Comparison of ENCODE assay signal across 42 cellular contexts in genomic region chr20:59270380-59270779, GRCh38. TPM values are rescaled to one million over a fixed set of nuclear protein-coding genes. Genes with fewer than 3 reads are reported as not detected.
DNase-seq lines count a peak whose midpoint lies in the region; ATAC-seq, FAIRE-seq and TF ChIP-seq lines count a peak whose summit lies in the region.
"Had no signal": no experiment of that assay in that cellular context is flagged by ENCODE, and none has a peak within 500 bp of the region (broad histone marks: within the 10 kb centered on the region; RNA-seq: fewer than 3 reads in every experiment).

No MANE protein-coding gene starts in this region.

- no peak for FAIRE-seq in HepG2 (lab: Jason Lieb, UNC)
- FAIRE-seq in K562 (lab: Jason Lieb, UNC): no peak
- FAIRE-seq in H1 (lab: Jason Lieb, UNC): no peak
- FAIRE-seq: A204.1, A549, D721Med had no signal

- in situ Hi-C loops in HepG2 (cut with HindIII; ENCODE audit: extremely low pct_ligation_motif_present, low pct_unique_long_range_greater_than_20kb) (no loop called here), K562 (cut with MboI) (no loop called here)

- CTCF ChIA-PET in HepG2 (lab: Yijun Ruan, JAX; ENCODE audit: low intra/inter-chr PET ratio, low total read pairs): no interaction called here
- CTCF ChIA-PET in K562 (lab: Yijun Ruan, JAX; ENCODE audit: low intra/inter-chr PET ratio): no interaction called here
- CTCF ChIA-PET in H1 (lab: Charles Lee; ENCODE audit: partially characterized antibody): interaction anchor here (0.7 kb wide), 1 partner anchor 29 kb away, joined by 3 read pairs; no protein-coding TSS in a partner anchor

- H3K4ac ChIP-seq in H1 (replicated peaks; ENCODE audit: insufficient read length, low read depth, low read length): no peak overlapping the region

- H4K20me1 ChIP-seq in HepG2 (ENCODE audit: insufficient read depth, low read length) (no peaks in the 10 kb centered on the region), Karpas-422 (ENCODE audit: insufficient read depth, low read depth, low read length) (no peaks in the 10 kb centered on the region), K562 (replicated peaks; ENCODE audit: control insufficient read depth, insufficient read depth, low read length) (peaks cover 6% of the 10 kb centered on the region), H1 (replicated peaks in 1 of 2; ENCODE audit: control insufficient read depth in 1 of 2, insufficient read depth in 2 of 2, low read length in 2 of 2) (no peaks in the 10 kb centered on the region)
- H4K20me1 ChIP-seq: BLaER1; BLaER1 treated with 17β-estradiol and CSF1 and Interleukin-3, amounts not matched to agents 10 nM and 100 nM had no signal

- DNase-seq in HepG2 (ENCODE audit: low spot score) (no peak), right lobe of liver (no peak), Karpas-422 (no peak), K562 (ENCODE audit: extremely low read depth in 1 of 4, low spot score in 3 of 4) (no peak), H1 (ENCODE audit: low read depth in 1 of 2, low spot score in 2 of 2) (no peak), NCI-H2227 (lab: John Stamatoyannopoulos, UW; ENCODE audit: unreplicated experiment) (no peak), adrenal gland (no peak), NCI-H82 (lab: John Stamatoyannopoulos, UW) (no peak)
- DNase-seq: 8988T; ACHN; AML-193; BE2C; C1 segment of cervical spinal cord; Caco-2; Calu3; CD4-positive, alpha-beta memory T cell; CD4-positive, alpha-beta T cell; CD4-positive, CD25-positive, alpha-beta regulatory T cell; CD8-positive, alpha-beta memory T cell; CD8-positive, alpha-beta T cell; COR-L47; DMS 273 treated with DMSO at 0.1 percent for 48 hours; DMS153; DMS53; DMS79; DMS79 treated with DMSO at 0.1 percent for 48 hours; DND-41; EL had no signal

- H3K4me3 ChIP-seq in HepG2 (replicated peaks in 1 of 3; ENCODE audit: insufficient read depth in 1 of 3, low read depth in 2 of 3, low read length in 3 of 3) (no peak overlapping the region), right lobe of liver (no peak overlapping the region), Karpas-422 (ENCODE audit: low read length) (no peak overlapping the region), K562 (no peak overlapping the region), H1 (ENCODE audit: extremely low read depth in 1 of 4, insufficient read depth in 2 of 4, low read depth in 3 of 4, low read length in 4 of 4) (no peak overlapping the region), adrenal gland (no peak overlapping the region)
- H3K4me3 ChIP-seq: A549; BLaER1; BLaER1 treated with 17β-estradiol and CSF1 and Interleukin-3, amounts not matched to agents 10 nM and 100 nM had no signal

- TF ChIP-seq CTCF in HepG2 (CRISPR knock-in tag; IDR thresholded peaks at IDR 0.05) (no peak), right lobe of liver (IDR thresholded peaks at IDR 0.05) (no peak), K562 (IDR thresholded peaks at IDR 0.05 in 2 of 3, conservative IDR thresholded peaks at IDR 0.05 in 1 of 3; ENCODE audit: insufficient read depth in 2 of 3, low read depth in 1 of 3, low read length in 3 of 3) (no peak), H1 (IDR thresholded peaks at IDR 0.05; ENCODE audit: control extremely low read depth in 1 of 3, insufficient read depth in 1 of 3, low read depth in 1 of 3, low read length in 3 of 3) (no peak), adrenal gland (IDR thresholded peaks at IDR 0.05) (no peak)

- H2AFZ ChIP-seq in HepG2 (ENCODE audit: low read length): no peak overlapping the region
- no peak overlapping the region for H2AFZ ChIP-seq in Karpas-422 (ENCODE audit: low read length)
- H2AFZ ChIP-seq in K562 (ENCODE audit: low read depth, low read length): no peak overlapping the region
- H2AFZ ChIP-seq in H1 (ENCODE audit: low read length): no peak overlapping the region

- H2BK20ac ChIP-seq in H1 (ENCODE audit: low read length): no peak overlapping the region

- no peaks in the 10 kb centered on the region for H3K9me3 ChIP-seq in HepG2 (ENCODE audit: low read length)
- H3K9me3 ChIP-seq in right lobe of liver: no peaks in the 10 kb centered on the region
- H3K9me3 ChIP-seq in Karpas-422 (ENCODE audit: low read length): no peaks in the 10 kb centered on the region
- no peaks in the 10 kb centered on the region for H3K9me3 ChIP-seq in K562 (replicated peaks; ENCODE audit: control insufficient read depth, insufficient read depth, low read depth, low read length)
- no peaks in the 10 kb centered on the region for H3K9me3 ChIP-seq in H1 (ENCODE audit: insufficient read depth in 2 of 2, low read depth in 1 of 2, low read length in 1 of 2)
- no peaks in the 10 kb centered on the region for H3K9me3 ChIP-seq in adrenal gland (replicated peaks in 1 of 3)
- H3K9me3 ChIP-seq: A549; BE2C; BLaER1; BLaER1 treated with 17β-estradiol and CSF1 and Interleukin-3, amounts not matched to agents 10 nM and 100 nM; Caco-2 had no signal

- no peak overlapping the region for H3K23ac ChIP-seq in H1 (ENCODE audit: insufficient read length)

- no peak overlapping the region for H3K4me2 ChIP-seq in HepG2 (ENCODE audit: low read depth, low read length)
- peak overlapping the region; percentile 63 for H3K4me2 ChIP-seq in Karpas-422 (ENCODE audit: low read depth, low read length, poor library complexity, severe bottlenecking)
- no peak overlapping the region for H3K4me2 ChIP-seq in K562 (ENCODE audit: insufficient read depth, low read length)
- no peak overlapping the region for H3K4me2 ChIP-seq in H1 (ENCODE audit: insufficient read depth in 1 of 2, low read depth in 2 of 2, low read length in 2 of 2)
- H3K4me2 ChIP-seq: A549 had no signal

- TF ChIP-seq RAD21 in HepG2 (CRISPR knock-in tag; IDR thresholded peaks at IDR 0.05): no peak
- no peak for TF ChIP-seq RAD21 in K562 (CRISPR knock-in tag; conservative IDR thresholded peaks at IDR 0.05 in 1 of 2, IDR thresholded peaks at IDR 0.05 in 1 of 2)
- TF ChIP-seq RAD21 in H1 (IDR thresholded peaks at IDR 0.05 in 1 of 2, conservative IDR thresholded peaks at IDR 0.05 in 1 of 2; ENCODE audit: low read depth in 2 of 2, low read length in 2 of 2): no peak

- POLR2A ChIA-PET in HepG2 (lab: Yijun Ruan, JAX) (no interaction called here), K562 (lab: Yijun Ruan, JAX) (no interaction called here), H1 (lab: Charles Lee; ENCODE audit: partially characterized antibody) (no interaction called here)

- H4K91ac ChIP-seq in H1 (replicated peaks; ENCODE audit: insufficient read length, low read length): no peak overlapping the region

- TF ChIP-seq EP300 in HepG2 (IDR thresholded peaks at IDR 0.05; ENCODE audit: low read depth in 2 of 2, low read length in 2 of 2) (no peak), HepG2 (CRISPR knock-in tag; IDR thresholded peaks at IDR 0.05; ENCODE audit: borderline replicate concordance) (no peak), K562 (IDR thresholded peaks at IDR 0.05; ENCODE audit: low read length) (no peak), H1 (IDR thresholded peaks at IDR 0.05; ENCODE audit: borderline replicate concordance in 1 of 2, low read depth in 2 of 2, low read length in 2 of 2) (no peak)

- H3K79me1 ChIP-seq in H1 (ENCODE audit: low read depth, low read length): no peaks in the 10 kb centered on the region

- TF ChIP-seq POLR2A in HepG2 (IDR thresholded peaks at IDR 0.05; ENCODE audit: insufficient read depth in 1 of 2, low read depth in 2 of 2, low read length in 2 of 2) (no peak), right lobe of liver (IDR thresholded peaks at IDR 0.05) (no peak), K562 (conservative IDR thresholded peaks at IDR 0.05) (no peak), H1 (IDR thresholded peaks at IDR 0.05; ENCODE audit: control extremely low read depth in 1 of 2, low read depth in 2 of 2, low read length in 2 of 2) (no peak), adrenal gland (IDR thresholded peaks at IDR 0.05) (no peak)

- no TSS peak for BruUV-seq in HepG2 (replicated peaks; lab: Mats Ljungman, UMichigan)
- BruUV-seq in K562 (replicated peaks; lab: Mats Ljungman, UMichigan): no TSS peak

- no peak overlapping the region for H2BK120ac ChIP-seq in H1 (replicated peaks; ENCODE audit: low read depth, low read length)

- no peaks in the 10 kb centered on the region for H3K36me3 ChIP-seq in HepG2 (replicated peaks in 1 of 2; ENCODE audit: control insufficient read depth in 1 of 2, insufficient read depth in 2 of 2, low read length in 2 of 2)
- no peaks in the 10 kb centered on the region for H3K36me3 ChIP-seq in right lobe of liver
- H3K36me3 ChIP-seq in Karpas-422 (ENCODE audit: insufficient read depth, low read length): no peaks in the 10 kb centered on the region
- H3K36me3 ChIP-seq in K562 (ENCODE audit: control insufficient read depth, insufficient read depth, low read length): no peaks in the 10 kb centered on the region
- H3K36me3 ChIP-seq in H1 (ENCODE audit: control insufficient read depth in 2 of 4, insufficient read depth in 4 of 4, low read length in 3 of 4): no peaks in the 10 kb centered on the region
- no peaks in the 10 kb centered on the region for H3K36me3 ChIP-seq in adrenal gland (replicated peaks in 1 of 2)
- H3K36me3 ChIP-seq: BE2C; BLaER1; BLaER1 treated with 17β-estradiol and CSF1 and Interleukin-3, amounts not matched to agents 10 nM and 100 nM had no signal

- no peak overlapping the region for H2BK12ac ChIP-seq in H1 (ENCODE audit: low read depth, low read length)

- H2BK5ac ChIP-seq in H1 (ENCODE audit: low read depth, low read length): no peak overlapping the region

- intact Hi-C loops in HepG2 (cut with micrococcal nuclease; ENCODE audit: unreplicated experiment): no loop called here
- intact Hi-C loops in right lobe of liver (cut with DNase I): no loop called here
- intact Hi-C loops in K562 (cut with micrococcal nuclease): no loop called here
- intact Hi-C loops in adrenal gland (cut with DNase I): no loop called here

- H3K9me1 ChIP-seq in K562 (ENCODE audit: control insufficient read depth, insufficient read depth, low read length): no peaks in the 10 kb centered on the region

- H3K79me2 ChIP-seq in HepG2 (ENCODE audit: insufficient read depth, low read length) (no peaks in the 10 kb centered on the region), Karpas-422 (ENCODE audit: low read length) (no peaks in the 10 kb centered on the region), K562 (ENCODE audit: control insufficient read depth, insufficient read depth, low read length) (no peaks in the 10 kb centered on the region), H1 (ENCODE audit: control insufficient read depth in 1 of 2, insufficient read depth in 2 of 2, low read length in 2 of 2) (no peaks in the 10 kb centered on the region)

- no peak overlapping the region for H4K5ac ChIP-seq in H1 (ENCODE audit: insufficient read length, low read depth, low read length)

- H3K14ac ChIP-seq in H1 (ENCODE audit: insufficient read length): no peak overlapping the region

- WGBS in HepG2 (ENCODE audit: low lambda C conversion rate): 22% methylated on average over 3 of the region's 3 CpGs
- 50% methylated on average over 3 of the region's 3 CpGs for WGBS in right lobe of liver (ENCODE audit: insufficient coverage, low coverage, low lambda C conversion rate, missing lambda C conversion rate)
- WGBS in K562 (ENCODE audit: insufficient coverage, low coverage, missing lambda C conversion rate): 0% methylated on average over 3 of the region's 3 CpGs
- WGBS in H1 (ENCODE audit: extremely low coverage in 1 of 2, insufficient coverage in 1 of 2, insufficient read length in 1 of 2, insufficient replicate concordance in 2 of 2, low coverage in 1 of 2, low lambda C conversion rate in 2 of 2, missing lambda C conversion rate in 1 of 2), 2 experiments: 87% methylated on average over 3 of the region's 3 CpGs; no CpG with 5 or more reads in 1 of the 2 experiments
- WGBS in adrenal gland, 4 donors: 53 to 83% (median 66%) methylated on average over 3 of the region's 3 CpGs

- H3K56ac ChIP-seq in H1 (replicated peaks; ENCODE audit: insufficient read length, low read depth, low read length): no peak overlapping the region

- H3K27ac ChIP-seq in HepG2 (ENCODE audit: extremely low read length, insufficient read depth, low read length) (no peak overlapping the region), right lobe of liver (no peak overlapping the region), Karpas-422 (ENCODE audit: low read length) (no peak overlapping the region; the same call in 1 of the 2 replicates), K562 (ENCODE audit: extremely low read depth, low read depth, low read length) (no peak overlapping the region), H1 (ENCODE audit: low read depth, low read length) (no peak overlapping the region), adrenal gland (no peak overlapping the region)
- H3K27ac ChIP-seq: 22Rv1; A549; BLaER1; BLaER1 treated with 17β-estradiol and CSF1 and Interleukin-3, amounts not matched to agents 10 nM and 100 nM; C4-2B had no signal

- H3K9me2 ChIP-seq in Karpas-422 (replicated peaks; ENCODE audit: insufficient read depth, low read length): no peaks in the 10 kb centered on the region

- ATAC-seq in HepG2 (no peak), right lobe of liver (no peak), K562 (no peak)
- ATAC-seq: A549; CD8-positive, alpha-beta T cell had no signal

- H3K27me3 ChIP-seq in HepG2 (ENCODE audit: control insufficient read depth in 1 of 2, insufficient read depth in 2 of 2, low read length in 2 of 2) (peaks cover 1 to 57% of the 10 kb centered on the region in 2 experiments; a peak in 4 of 5 replicates), right lobe of liver (no peaks in the 10 kb centered on the region), Karpas-422 (ENCODE audit: low read length) (no peaks in the 10 kb centered on the region), K562 (ENCODE audit: control insufficient read depth in 2 of 2, insufficient read depth in 2 of 2, low read length in 2 of 2) (peaks cover 14 to 31% of the 10 kb centered on the region in 2 experiments; a peak in 4 of 5 replicates), H1 (replicated peaks in 1 of 4; ENCODE audit: control insufficient read depth in 3 of 4, extremely low read depth in 1 of 4, insufficient read depth in 3 of 4, low read length in 3 of 4) (no peaks in the 10 kb centered on the region; a peak in 3 of 7 replicates), adrenal gland (no peaks in the 10 kb centered on the region)
- H3K27me3 ChIP-seq: BLaER1; BLaER1 treated with 17β-estradiol and CSF1 and Interleukin-3, amounts not matched to agents 10 nM and 100 nM had no signal

- H3K4me1 ChIP-seq in HepG2 (ENCODE audit: insufficient read depth, low read length) (no peaks in the 10 kb centered on the region), right lobe of liver (no peaks in the 10 kb centered on the region), Karpas-422 (ENCODE audit: low read length) (peaks cover 34% of the 10 kb centered on the region), K562 (replicated peaks in 1 of 2; ENCODE audit: control insufficient read depth in 2 of 2, insufficient read depth in 2 of 2, low read length in 2 of 2) (no peaks in the 10 kb centered on the region), H1 (replicated peaks in 1 of 4; ENCODE audit: control insufficient read depth in 3 of 4, insufficient read depth in 4 of 4, low read length in 3 of 4) (peaks cover 0 to 13% (median 5%) of the 10 kb centered on the region in 4 experiments; a peak in 4 of 7 replicates), adrenal gland (replicated peaks in 1 of 2) (no peaks in the 10 kb centered on the region)
- H3K4me1 ChIP-seq: A549 had no signal

- no peak overlapping the region for H3K9ac ChIP-seq in HepG2 (ENCODE audit: insufficient read depth, low read depth, low read length)
- no peak overlapping the region for H3K9ac ChIP-seq in Karpas-422 (ENCODE audit: low read length)
- H3K9ac ChIP-seq in K562 (ENCODE audit: insufficient read depth in 1 of 2, low read depth in 2 of 2, low read length in 2 of 2): no peak overlapping the region
- H3K9ac ChIP-seq in H1 (replicated peaks in 1 of 4; ENCODE audit: extremely low read depth in 1 of 4, low read depth in 3 of 4, low read length in 3 of 4): no peak overlapping the region
- H3K9ac ChIP-seq: BLaER1; BLaER1 treated with 17β-estradiol and CSF1 and Interleukin-3, amounts not matched to agents 10 nM and 100 nM had no signal

- H3K23me2 ChIP-seq in H1 (ENCODE audit: low read depth, low read length): no peaks in the 10 kb centered on the region

- no peak overlapping the region for H3K18ac ChIP-seq in H1 (ENCODE audit: extremely low read depth, low read length)

- no peak overlapping the region for H2AK5ac ChIP-seq in H1 (ENCODE audit: low read depth, low read length)

- H2BK15ac ChIP-seq in H1 (ENCODE audit: low read length): no peak overlapping the region

- no peak overlapping the region for H4K8ac ChIP-seq in H1 (ENCODE audit: extremely low read depth, insufficient read depth, low read length)

RNA-seq across cellular contexts. Expression of gene EDN3, which starts 30.0 kb away (rescaled TPM):
- total RNA-seq in HepG2 (2016; rRNA removed; fragmentation: Illumina TruSeq; extraction: Trizol): not detected in 2 replicates
- total RNA-seq in HepG2 (2016; cell fraction: cytosol; rRNA removed; fragmentation: Illumina TruSeq; extraction: Trizol; ENCODE audit: low read depth): not detected in 2 replicates
- not detected in 2 replicates for total RNA-seq in HepG2 (2016; cell fraction: insoluble cytoplasmic fraction; rRNA removed; fragmentation: Illumina TruSeq; extraction: Trizol)
- not detected in 2 replicates for total RNA-seq in HepG2 (2016; cell fraction: membrane; rRNA removed; fragmentation: Illumina TruSeq; extraction: Trizol)
- total RNA-seq in HepG2 (2016; cell fraction: nucleus; rRNA removed; fragmentation: Illumina TruSeq; extraction: Trizol): not detected in 2 replicates
- polyA plus RNA-seq in HepG2 (2011; rRNA removed): not detected in 2 replicates
- not detected in 2 replicates for polyA plus RNA-seq in HepG2 (2011; cell fraction: cytosol; rRNA removed)
- not detected in 2 replicates for polyA plus RNA-seq in HepG2 (2011; cell fraction: nucleus; rRNA removed)
- not detected in 2 replicates for polyA plus RNA-seq in HepG2 (2012)
- polyA plus RNA-seq in HepG2 (2016; cell fraction: cytosol; fragmentation: Illumina TruSeq; extraction: Trizol; ENCODE audit: low read depth): not detected in 2 replicates
- not detected in 2 replicates for polyA plus RNA-seq in HepG2 (2016; cell fraction: insoluble cytoplasmic fraction; fragmentation: Illumina TruSeq; extraction: Trizol; ENCODE audit: low read depth)
- polyA plus RNA-seq in HepG2 (2016; cell fraction: membrane; fragmentation: Illumina TruSeq; extraction: Trizol; ENCODE audit: low read depth): not detected in 2 replicates
- polyA plus RNA-seq in HepG2 (2016; cell fraction: nucleus; fragmentation: Illumina TruSeq; extraction: Trizol; ENCODE audit: insufficient read depth, low read depth): not detected in 2 replicates
- not detected in 2 replicates for polyA minus RNA-seq in HepG2 (2011; rRNA and poly(A)+ RNA removed; ENCODE audit: low replicate concordance)
- not detected in 2 replicates for polyA minus RNA-seq in HepG2 (2011; cell fraction: cytosol; rRNA and poly(A)+ RNA removed)
- polyA minus RNA-seq in HepG2 (2011; cell fraction: nucleus; rRNA and poly(A)+ RNA removed): not detected in 2 replicates
- not detected for total RNA-seq in right lobe of liver
- total RNA-seq in Karpas-422 (2014; rRNA removed; shearing (Covaris generic); ENCODE audit: low replicate concordance): not detected in 2 replicates
- total RNA-seq in K562 (2011; cell fraction: chromatin; rRNA removed; ENCODE audit: low replicate concordance): not detected in 2 replicates
- total RNA-seq in K562 (2011; cell fraction: nucleolus; rRNA removed): not detected in 2 replicates
- not detected in 2 replicates for total RNA-seq in K562 (2011; cell fraction: nucleoplasm; rRNA removed)
- not detected in 2 replicates for total RNA-seq in K562 (2014; rRNA removed)
- not detected in 2 replicates for total RNA-seq in K562 (2014; rRNA removed; fragmentation: Illumina TruSeq; extraction: Trizol)
- total RNA-seq in K562 (2015; rRNA removed; fragmentation: Illumina TruSeq; extraction: Trizol): not detected in 2 replicates
- total RNA-seq in K562 (2021): not detected in 2 replicates
- polyA plus RNA-seq in K562 (2011; rRNA removed): not detected in 2 replicates
- not detected in 2 replicates for polyA plus RNA-seq in K562 (2011; cell fraction: cytosol; rRNA removed)
- polyA plus RNA-seq in K562 (2011; cell fraction: nucleus; rRNA removed): not detected in 2 replicates
- polyA plus RNA-seq in K562 (2012): not detected in 2 replicates
- not detected in 2 replicates for polyA plus RNA-seq in K562 (2014; fragmentation: Illumina TruSeq; extraction: Trizol)
- polyA plus RNA-seq in K562 (2014; fragmentation: Nextera tagmentation; extraction: Ambion mirVana): not detected
- not detected in 2 replicates for polyA plus RNA-seq in K562 (2014; rRNA removed)
- not detected in 2 replicates for polyA minus RNA-seq in K562 (2011; rRNA and poly(A)+ RNA removed)
- not detected in 2 replicates for polyA minus RNA-seq in K562 (2011; cell fraction: cytosol; rRNA and poly(A)+ RNA removed)
- not detected in 2 replicates for polyA minus RNA-seq in K562 (2011; cell fraction: nucleus; rRNA and poly(A)+ RNA removed)
- 0.17 and 0.63 TPM in 2 replicates for total RNA-seq in H1 (2021; fragmentation: NEBNext Ultra II Directional; extraction: Animal tissue kit (Norgen Biotek cat#: 25700))
- polyA plus RNA-seq in H1 (2011; rRNA removed): 0.24 and 0.38 TPM in 2 replicates
- 0.40 TPM for polyA plus RNA-seq in H1 (2011; cell fraction: cytosol; rRNA removed)
- polyA plus RNA-seq in H1 (2011; cell fraction: nucleus; rRNA removed): 0.16 TPM
- polyA plus RNA-seq in H1 (2012, experiment 1 of 2): 0.23 to 0.38 TPM (median 0.32 TPM) in 3 of 4 replicates, not detected in the other
- 0.20 TPM for polyA plus RNA-seq in H1 (2012, experiment 2 of 2)
- 0.20 TPM for polyA plus RNA-seq in H1 (2013, experiment 1 of 2)
- 0.28 TPM for polyA plus RNA-seq in H1 (2013, experiment 2 of 2)
- polyA minus RNA-seq in H1 (2011; rRNA and poly(A)+ RNA removed): 0.24 and 0.32 TPM in 2 replicates
- polyA minus RNA-seq in H1 (2011; cell fraction: cytosol; rRNA and poly(A)+ RNA removed): not detected
- polyA minus RNA-seq in H1 (2011; cell fraction: nucleus; rRNA and poly(A)+ RNA removed): 0.30 TPM
- total RNA-seq in adrenal gland: 1 to 10 TPM in 2 of 8 donors, under 1 TPM in 6; 0.16 to 1.6 (median 0.49) TPM
- 1 to 10 TPM in 1 of 3 donors, under 1 TPM in 2; 0.17 to 2.1 (median 0.48) TPM for polyA plus RNA-seq in adrenal gland
- total RNA-seq: A172, A673, B cell, Calu3, Daoy had no signal
- polyA plus RNA-seq: AG04450; BJ; CD14-positive monocyte; CD4-positive, CD25-positive, alpha-beta regulatory T cell; CD8-positive, alpha-beta memory T cell had no signal
